ENCODE assay signal across 20 cellular contexts in the genomic region with DNA sequence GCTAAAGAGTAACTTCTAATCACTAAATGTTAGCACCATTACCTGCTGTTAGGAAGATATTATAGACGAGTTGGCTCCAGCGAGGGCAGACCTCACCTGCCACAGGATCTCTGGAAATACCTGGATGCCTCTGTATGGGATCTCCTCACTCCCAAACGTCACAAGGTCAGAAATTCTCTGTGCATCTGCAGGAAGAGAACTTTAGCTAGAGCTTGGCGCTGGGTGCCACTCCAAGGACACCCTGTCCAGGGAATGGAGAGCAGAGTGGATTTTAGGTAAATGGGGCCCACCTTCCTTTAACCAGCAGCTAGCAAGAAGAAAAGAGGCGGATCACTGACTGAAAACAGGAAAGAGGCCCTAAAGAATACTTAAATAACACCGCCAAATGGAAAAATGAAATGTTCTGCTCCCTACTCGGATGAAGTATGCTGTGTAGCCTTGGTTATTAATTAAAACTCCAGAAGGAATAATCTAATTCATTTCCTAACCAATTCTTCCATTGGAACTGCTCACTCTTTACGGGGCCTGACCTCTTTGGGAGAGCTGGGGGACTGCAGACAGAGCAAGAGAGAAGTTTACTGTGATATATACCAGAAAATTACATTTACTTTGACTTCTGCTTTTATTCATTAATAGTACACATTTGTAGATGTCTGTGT. TPM values are rescaled to one million over a fixed set of nuclear protein-coding genes. Genes with fewer than 3 reads are reported as not detected.
"Had no signal": no experiment of that assay in that cellular context is flagged by ENCODE, and none has a peak within 500 bp of the region (broad histone marks: within the 10 kb centered on the region; RNA-seq: fewer than 3 reads in every experiment).

No MANE protein-coding gene starts in this region.

- H3K9me3 ChIP-seq: esophagus squamous epithelium, heart right ventricle, pancreas, vagina had no signal

- H3K4me1 ChIP-seq: foreskin keratinocyte had no signal

- H3K36me3 ChIP-seq: brain microvascular endothelial cell, esophagus squamous epithelium, heart right ventricle, pancreas, vagina had no signal

- ATAC-seq: activated T-helper 17 cell treated with anti-CD3 and anti-CD28 coated beads, Interleukin-2, amount 50 U/mL, for 72 hours; foreskin keratinocyte; heart right ventricle; pancreas had no signal

- H3K27ac ChIP-seq: brain microvascular endothelial cell, esophagus squamous epithelium, foreskin keratinocyte, heart right ventricle, pancreas, vagina had no signal

- DNase-seq: activated CD4-positive, alpha-beta T cell treated with anti-CD3 and anti-CD28 coated beads, Interleukin-2, amount 10 ng/mL, durations not matched to agents 7 days and 5 days; activated CD4-positive, CD25-positive, alpha-beta regulatory T cell; activated naive CD4-positive, alpha-beta T cell treated with anti-CD3 and anti-CD28 coated beads for 36 hours; activated T-cell treated with anti-CD3 and anti-CD28 coated beads for 4 hours; brain microvascular endothelial cell; cerebellar nuclear complex; esophagus squamous epithelium; foreskin keratinocyte; heart right ventricle; kidney; pancreas; stimulated activated CD4-positive, alpha-beta T cell treated with anti-CD3 and anti-CD28 coated beads, Interleukin-15, amount 100 ng/mL, for 24 hours; stimulated activated CD4-positive, alpha-beta T cell treated with anti-CD3 and anti-CD28 coated beads, Interleukin-4, amount 100 ng/mL, for 24 hours had no signal

- H3K4me3 ChIP-seq: esophagus squamous epithelium, heart right ventricle, pancreas, vagina had no signal

RNA-seq across cellular contexts. Expression of a gene that starts 4.2 kb away (rescaled TPM):
- total RNA-seq: activated CD4-positive, alpha-beta T cell treated with anti-CD3 and anti-CD28 coated beads, Interleukin-2, amount 10 ng/mL, durations not matched to agents 7 days and 5 days; activated CD8-positive, alpha-beta memory T cell treated with anti-CD3 and anti-CD28 coated beads for 36 hours; activated naive CD4-positive, alpha-beta T cell treated with anti-CD3 and anti-CD28 coated beads for 36 hours; activated T-helper 17 cell treated with anti-CD3 and anti-CD28 coated beads, Interleukin-2, amount 50 U/mL, for 72 hours; foreskin keratinocyte; heart right ventricle; kidney; lower leg skin; myocyte; pancreas; renal cortical epithelial cell; skeletal muscle tissue; vagina had no signal
